In genomic region chr18:6876646-6877045, GRCh38 we compare ENCODE assay signal across 28 cellular contexts.
DNase-seq lines count a peak whose midpoint lies in the region; ATAC-seq and TF ChIP-seq lines count a peak whose summit lies in the region.
"Had no signal": no experiment of that assay in that cellular context is flagged by ENCODE, and none has a peak within 500 bp of the region (broad histone marks: within the 10 kb centered on the region; RNA-seq: fewer than 3 reads in every experiment).

No MANE protein-coding gene starts in this region.

- H3K27me3 Mint-ChIP-seq in activated T-cell treated with anti-CD3 and anti-CD28 coated beads, Interleukin-2, amount 50 U/mL, for 24 hours: no peaks in the 10 kb centered on the region
- H3K27me3 Mint-ChIP-seq: activated CD4-positive, alpha-beta T cell treated with anti-CD3 and anti-CD28 coated beads for 36 hours had no signal

- ATAC-seq in sciatic nerve (peak; percentile 54), HG02759 (IDR thresholded peaks at IDR 0.05; ENCODE audit: unreplicated experiment) (no peak)
- ATAC-seq: activated CD4-positive, alpha-beta T cell treated with anti-CD3 and anti-CD28 coated beads for 36 hours; activated T-cell treated with anti-CD3 and anti-CD28 coated beads, Interleukin-2, amount 50 U/mL, for 4 hours; HepG2; left ventricle myocardium superior had no signal

- no peaks in the 10 kb centered on the region for H3K36me3 Mint-ChIP-seq in activated T-cell treated with anti-CD3 and anti-CD28 coated beads, Interleukin-2, amount 50 U/mL, for 24 hours (ENCODE audit: low read depth)

- H3K9me3 Mint-ChIP-seq in activated T-cell treated with anti-CD3 and anti-CD28 coated beads, Interleukin-2, amount 50 U/mL, for 24 hours: peaks cover 6% of the 10 kb centered on the region
- H3K9me3 Mint-ChIP-seq: activated T-cell treated with anti-CD3 and anti-CD28 coated beads, Interleukin-2, amount 50 U/mL, for 4 hours; neural progenitor cell had no signal

- intact Hi-C loops in sciatic nerve (cut with DNase I): no loop called here

- H3K27ac Mint-ChIP-seq in activated T-cell treated with anti-CD3 and anti-CD28 coated beads, Interleukin-2, amount 50 U/mL, for 24 hours: no peak overlapping the region
- H3K27ac Mint-ChIP-seq: activated CD4-positive, alpha-beta T cell treated with anti-CD3 and anti-CD28 coated beads for 36 hours; neural progenitor cell had no signal

- H3K4me1 Mint-ChIP-seq in activated T-cell treated with anti-CD3 and anti-CD28 coated beads, Interleukin-2, amount 50 U/mL, for 24 hours (ENCODE audit: low read depth): no peaks in the 10 kb centered on the region
- H3K4me1 Mint-ChIP-seq: activated CD4-positive, alpha-beta T cell treated with anti-CD3 and anti-CD28 coated beads for 36 hours had no signal

- no peak for TF ChIP-seq CTCF in fibroblast of the aortic adventitia (IDR thresholded peaks at IDR 0.05; ENCODE audit: insufficient read depth, low read length)

- no peak overlapping the region for H3K4me3 Mint-ChIP-seq in activated T-cell treated with anti-CD3 and anti-CD28 coated beads, Interleukin-2, amount 50 U/mL, for 24 hours
- H3K4me3 Mint-ChIP-seq: activated CD4-positive, alpha-beta T cell treated with anti-CD3 and anti-CD28 coated beads for 36 hours; activated T-cell treated with anti-CD3 and anti-CD28 coated beads, Interleukin-2, amount 50 U/mL, for 4 hours; neural progenitor cell had no signal

- no peak overlapping the region for H3K4me3 ChIP-seq in fibroblast of the aortic adventitia (ENCODE audit: low read depth, low read length)
- H3K4me3 ChIP-seq: esophagus muscularis mucosa, GM23248, neural progenitor cell, PC-9, thoracic aorta had no signal

- DNase-seq in EL (peak; percentile 13), amniotic epithelial cell (ENCODE audit: low read depth) (peak; percentile 37), fibroblast of the aortic adventitia (ENCODE audit: low read depth) (peak; percentile 4), sciatic nerve (ENCODE audit: low spot score) (no peak), C1 segment of cervical spinal cord (lab: John Stamatoyannopoulos, UW) (no peak), dedifferentiated amniotic fluid mesenchymal stem cell (ENCODE audit: extremely low spot score) (no peak)
- DNase-seq in activated T-cell treated with anti-CD3 and anti-CD28 coated beads, Interleukin-2, amount 50 U/mL, for 24 hours: no peak
- DNase-seq: activated CD4-positive, alpha-beta T cell treated with anti-CD3 and anti-CD28 coated beads for 36 hours; activated CD8-positive, alpha-beta memory T cell treated with anti-CD3 and anti-CD28 coated beads for 24 hours; activated naive CD4-positive, alpha-beta T cell treated with Interleukin-2 at 50 U/mL for 16 hours; activated T-cell treated with anti-CD3 and anti-CD28 coated beads, Interleukin-2, amount 50 U/mL, for 4 hours; AML-193; DMS79; effector memory CD4-positive, alpha-beta T cell; glutamatergic neuron; GM23248; left ventricle myocardium superior; NCI-H1105 treated with DMSO at 0.1 percent for 48 hours; NCI-H510A treated with DMSO at 0.1 percent for 48 hours; PC-9; SIG-M5; stimulated activated naive CD4-positive, alpha-beta T cell treated with Interleukin-2 at 50 U/mL for 16 hours; T-helper 1 cell had no signal

Comparison
In these comparisons a context has a peak if more than half of its experiments do, and no peak if none do; other contexts are left out.
1. DNase-seq: peak in EL (single experiment), amniotic epithelial cell (single experiment) and fibroblast of the aortic adventitia (single experiment); none in sciatic nerve (single experiment), activated T-cell treated with anti-CD3 and anti-CD28 coated beads, Interleukin-2, amount 50 U/mL, for 24 hours (single experiment), C1 segment of cervical spinal cord (0 of 14) and dedifferentiated amniotic fluid mesenchymal stem cell (single experiment).